ENCODE assay signal across 2 cellular contexts in genomic region chr2:98311771-98312545, GRCh38.
TF ChIP-seq lines count a peak whose summit lies in the region.

No MANE protein-coding gene starts in this region.

TF ChIP-seq in HCT116, 20 proteins besides CTCF, POLR2A, EP300 and RAD21:
- no peak for TF ChIP-seq EZH2phosphoT487 (IDR thresholded peaks at IDR 0.05; ENCODE audit: borderline replicate concordance)
- no peak for TF ChIP-seq ATF3 (IDR thresholded peaks at IDR 0.05)
- no peak for TF ChIP-seq SIN3A (IDR thresholded peaks at IDR 0.05; ENCODE audit: low read depth)
- TF ChIP-seq SRF (IDR thresholded peaks at IDR 0.05; ENCODE audit: low read depth), result no peak
- no peak for TF ChIP-seq CEBPB (IDR thresholded peaks at IDR 0.05; ENCODE audit: low read depth)
- TF ChIP-seq EZH2 (IDR thresholded peaks at IDR 0.05), result no peak
- no peak for TF ChIP-seq POLR2AphosphoS5 (IDR thresholded peaks at IDR 0.05; ENCODE audit: low read depth, low read length)
- no peak for TF ChIP-seq ZBTB33 (IDR thresholded peaks at IDR 0.05; ENCODE audit: extremely low read depth, insufficient replicate concordance, low read length)
- TF ChIP-seq YY1 (IDR thresholded peaks at IDR 0.05; ENCODE audit: extremely low read depth, insufficient replicate concordance, low read depth, low read length), result no peak
- TF ChIP-seq EGR1 (IDR thresholded peaks at IDR 0.05; ENCODE audit: low read depth), result no peak
- no peak for TF ChIP-seq FOSL1 (IDR thresholded peaks at IDR 0.05; ENCODE audit: low read depth)
TF ChIP-seq in HCT116: peak in this region for 0.

TF ChIP-seq in HepG2, 621 proteins besides CTCF, POLR2A, EP300 and RAD21:
- no peak for TF ChIP-seq MAFG (CRISPR knock-in tag; IDR thresholded peaks at IDR 0.05)
- TF ChIP-seq ZBTB33 (CRISPR knock-in tag; IDR thresholded peaks at IDR 0.05), result peak; percentile 40; the same call in 1 of the 2 replicates
- TF ChIP-seq ZMAT5 (CRISPR knock-in tag; IDR thresholded peaks at IDR 0.05; ENCODE audit: borderline replicate concordance, low read depth), result no peak
- TF ChIP-seq ZNF101 (CRISPR knock-in tag; IDR thresholded peaks at IDR 0.05; ENCODE audit: borderline replicate concordance, low read depth), result no peak
